8 cellular contexts compared by ENCODE assay signal in the genomic region with DNA sequence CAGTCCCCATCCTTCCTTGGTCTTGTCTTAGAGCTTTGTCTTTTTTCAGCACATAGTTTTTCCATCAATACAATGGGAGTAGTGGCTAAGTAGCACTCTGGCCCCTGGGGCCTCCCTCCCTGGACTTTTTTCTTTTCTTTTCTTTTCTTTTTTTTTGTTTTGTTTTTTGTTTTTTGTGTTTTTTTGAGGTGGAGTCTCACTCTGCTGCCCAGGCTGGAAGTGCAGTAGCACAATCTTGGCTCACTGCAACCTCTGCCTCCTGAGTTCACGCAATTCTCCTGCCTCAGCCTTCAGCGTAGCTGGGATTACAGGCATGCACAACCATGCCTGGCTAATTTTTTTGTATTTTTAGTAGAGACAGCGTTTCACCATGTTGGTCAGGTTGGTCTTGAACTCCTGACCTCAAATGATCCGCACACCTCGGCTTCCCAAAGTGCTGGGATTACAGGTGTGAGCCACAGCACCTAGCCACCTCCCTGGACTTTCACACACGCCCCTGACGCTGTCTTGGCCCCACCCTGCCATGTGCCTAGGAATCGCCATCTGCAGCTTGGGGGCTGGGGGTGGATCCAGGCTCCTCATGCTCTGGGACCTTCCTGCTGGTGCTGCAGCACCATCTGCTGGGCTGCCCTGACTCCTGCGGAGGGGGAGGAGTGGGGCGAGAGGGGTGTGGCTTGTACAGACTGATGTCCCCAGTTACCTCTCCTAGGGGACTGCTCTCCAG. TPM values are rescaled to one million over a fixed set of nuclear protein-coding genes. Genes with fewer than 3 reads are reported as not detected.
DNase-seq lines count a peak whose midpoint lies in the region; ATAC-seq and TF ChIP-seq lines count a peak whose summit lies in the region.

No MANE protein-coding gene starts in this region.

- H3K4me3 ChIP-seq in kidney epithelial cell (ENCODE audit: low read depth, low read length), result no peak overlapping the region

- TF ChIP-seq CTCF in kidney epithelial cell (IDR thresholded peaks at IDR 0.05; ENCODE audit: insufficient read depth, low read length, poor library complexity, severe bottlenecking), result peak; percentile 98

- ATAC-seq in HG02798 (IDR thresholded peaks at IDR 0.05; ENCODE audit: poor library complexity, unreplicated experiment) (peak; percentile 43), HG03139 (IDR thresholded peaks at IDR 0.05; ENCODE audit: unreplicated experiment) (no peak)

- H3K36me3 ChIP-seq in kidney epithelial cell (ENCODE audit: control insufficient read depth, insufficient read depth, low read length), result peaks cover 1% of the 10 kb centered on the region

- DNase-seq in Daoy (ENCODE audit: low read depth), result peak; percentile 94
- DNase-seq in NCI-H446 treated with DMSO at 0.1 percent for 48 hours (lab: John Stamatoyannopoulos, UW), result peak; percentile 67
- DNase-seq in activated CD4-positive, alpha-beta T cell treated with anti-CD3 and anti-CD28 coated beads for 1 hour, result peak; percentile 78
- DNase-seq in cerebellar cortex (ENCODE audit: low spot score), result peak; percentile 94
- DNase-seq in kidney epithelial cell (ENCODE audit: low read depth), result no peak
- DNase-seq in stimulated activated CD4-positive, alpha-beta T cell treated with anti-CD3 and anti-CD28 coated beads, Interleukin-15, amount 100 ng/mL, for 24 hours, result peak; percentile 93

- no peaks in the 10 kb centered on the region for H3K27me3 ChIP-seq in kidney epithelial cell (ENCODE audit: control insufficient read depth, insufficient read depth, low read length)

RNA-seq across cellular contexts. Expression of a gene that starts 2.8 kb away (rescaled TPM):
- 3.1 and 5.7 TPM in 2 replicates for total RNA-seq in Daoy (2014; rRNA removed; shearing (Covaris generic))
- total RNA-seq in kidney epithelial cell, result 26.8 and 34.8 TPM in 2 replicates

RNA-seq across cellular contexts. Expression of a gene that starts 53.6 kb away (rescaled TPM):
- total RNA-seq in Daoy (2014; rRNA removed; shearing (Covaris generic)), result 0.34 TPM in 1 of 2 replicates, not detected in the other
- not detected in 2 replicates for total RNA-seq in kidney epithelial cell
